1 cellular context compared by ENCODE assay signal in genomic region chr5:5340206-5340729, GRCh38.
A peak's percentile ranks its signal among the peaks of the same experiment; 100 is the strongest.
TF ChIP-seq lines count a peak whose summit lies in the region.

No MANE protein-coding gene starts in this region.

TF ChIP-seq in K562, 482 proteins besides CTCF, POLR2A, EP300 and RAD21 (continued from another document):
- TF ChIP-seq ZC3H4 (CRISPR knock-in tag; IDR thresholded peaks at IDR 0.05; ENCODE audit: borderline replicate concordance) (no peak), ZNF436 (CRISPR knock-in tag; IDR thresholded peaks at IDR 0.05) (no peak), CEBPB (tag; IDR thresholded peaks at IDR 0.05) (peak; percentile 93), CSDE1 (IDR thresholded peaks at IDR 0.05) (no peak), KAT8 (IDR thresholded peaks at IDR 0.05; ENCODE audit: low read depth) (no peak), CC2D1A (IDR thresholded peaks at IDR 0.05) (no peak), THRB (CRISPR knock-in tag; conservative IDR thresholded peaks at IDR 0.05) (peak; percentile 46; the same call in 1 of the 2 replicates), RBM25 (IDR thresholded peaks at IDR 0.05; ENCODE audit: low read depth, low read length, severe bottlenecking) (no peak), ZNF79 (CRISPR knock-in tag; IDR thresholded peaks at IDR 0.05; ENCODE audit: low read depth) (no peak), NFE2 (IDR thresholded peaks at IDR 0.05; ENCODE audit: low read depth) (peak; percentile 97), RFX7 (CRISPR knock-in tag; IDR thresholded peaks at IDR 0.05) (no peak), HDGF (IDR thresholded peaks at IDR 0.05) (no peak), MAFF (IDR thresholded peaks at IDR 0.05; ENCODE audit: low read length) (peak; percentile 91), TAL1 (IDR thresholded peaks at IDR 0.05) (no peak), ZNF76 (CRISPR knock-in tag; IDR thresholded peaks at IDR 0.05; ENCODE audit: borderline replicate concordance) (no peak), GTF2A2 (tag; IDR thresholded peaks at IDR 0.05) (no peak), NR4A1 (CRISPR knock-in tag; IDR thresholded peaks at IDR 0.05) (no peak), NR4A1 (tag; IDR thresholded peaks at IDR 0.05) (no peak), TEAD1 (CRISPR knock-in tag; IDR thresholded peaks at IDR 0.05) (peak; percentile 98 to 100), ETV6 (IDR thresholded peaks at IDR 0.05; ENCODE audit: borderline replicate concordance in 1 of 2, low read depth in 2 of 2, low read length in 1 of 2) (no peak), ETV6 (CRISPR knock-in tag; IDR thresholded peaks at IDR 0.05; ENCODE audit: borderline replicate concordance) (no peak), E2F4 (CRISPR knock-in tag; IDR thresholded peaks at IDR 0.05; ENCODE audit: low read depth) (no peak), HDAC1 (IDR thresholded peaks at IDR 0.05) (peak in 1 of 2 experiments; percentile 28; a peak in 1 of 4 replicates), TARDBP (IDR thresholded peaks at IDR 0.05) (no peak), ZNF639 (CRISPR knock-in tag; conservative IDR thresholded peaks at IDR 0.05 in 1 of 2, IDR thresholded peaks at IDR 0.05 in 1 of 2) (0 out of 4 replicates have a peak, but pooled peaks of 1 of the 2 experiments have one; percentile 21), E2F6 (IDR thresholded peaks at IDR 0.05; ENCODE audit: borderline replicate concordance in 1 of 2, extremely low read depth in 1 of 2, insufficient read depth in 1 of 2, insufficient read length in 1 of 2, low read depth in 1 of 2, low read length in 1 of 2, poor library complexity in 1 of 2, severe bottlenecking in 1 of 2) (peak; percentile 61 to 69), ZBTB34 (CRISPR knock-in tag; IDR thresholded peaks at IDR 0.05) (no peak), MEIS2 (IDR thresholded peaks at IDR 0.05; ENCODE audit: partially characterized antibody) (peak; percentile 27), RCOR1 (IDR thresholded peaks at IDR 0.05; ENCODE audit: borderline replicate concordance in 1 of 2, low read depth in 2 of 2, low read length in 2 of 2) (peak in 1 of 2 experiments; percentile 71; a peak in 2 of 4 replicates)
